ENCODE assay signal across 1 cellular context in genomic region chr6:168462454-168462853, GRCh38.
TF ChIP-seq lines count a peak whose summit lies in the region.

No MANE protein-coding gene starts in this region.

TF ChIP-seq in K562, 482 proteins besides CTCF, POLR2A, EP300 and RAD21:
- TF ChIP-seq USF2 (CRISPR knock-in tag; IDR thresholded peaks at IDR 0.05) (peak; percentile 29; the same call in 1 of the 2 replicates), ZC3H8 (IDR thresholded peaks at IDR 0.05) (no peak), RBBP5 (IDR thresholded peaks at IDR 0.05; ENCODE audit: borderline replicate concordance, insufficient read depth, low read length, poor library complexity, severe bottlenecking) (no peak), ZBTB17 (CRISPR knock-in tag; IDR thresholded peaks at IDR 0.05) (no peak), ZNF280B (CRISPR knock-in tag; IDR thresholded peaks at IDR 0.05) (no peak), AFF4 (CRISPR knock-in tag; IDR thresholded peaks at IDR 0.05) (no peak), MEF2A (IDR thresholded peaks at IDR 0.05; ENCODE audit: control insufficient read depth, low read depth, low read length) (no peak), TRIM25 (IDR thresholded peaks at IDR 0.05; ENCODE audit: borderline replicate concordance) (no peak), ZBED1 (IDR thresholded peaks at IDR 0.05) (no peak), E2F4 (CRISPR knock-in tag; IDR thresholded peaks at IDR 0.05; ENCODE audit: low read depth) (no peak)
- TF ChIP-seq, protein P1, sequence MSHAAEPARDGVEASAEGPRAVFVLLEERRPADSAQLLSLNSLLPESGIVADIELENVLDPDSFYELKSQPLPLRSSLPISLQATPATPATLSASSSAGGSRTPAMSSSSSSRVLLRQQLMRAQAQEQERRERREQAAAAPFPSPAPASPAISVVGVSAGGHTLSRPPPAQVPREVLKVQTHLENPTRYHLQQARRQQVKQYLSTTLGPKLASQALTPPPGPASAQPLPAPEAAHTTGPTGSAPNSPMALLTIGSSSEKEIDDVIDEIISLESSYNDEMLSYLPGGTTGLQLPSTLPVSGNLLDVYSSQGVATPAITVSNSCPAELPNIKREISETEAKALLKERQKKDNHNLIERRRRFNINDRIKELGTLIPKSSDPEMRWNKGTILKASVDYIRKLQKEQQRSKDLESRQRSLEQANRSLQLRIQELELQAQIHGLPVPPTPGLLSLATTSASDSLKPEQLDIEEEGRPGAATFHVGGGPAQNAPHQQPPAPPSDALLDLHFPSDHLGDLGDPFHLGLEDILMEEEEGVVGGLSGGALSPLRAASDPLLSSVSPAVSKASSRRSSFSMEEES (CRISPR knock-in tag; IDR thresholded peaks at IDR 0.05): peak; percentile 77
TF ChIP-seq in K562: peak in this region for 2.
